Comparison of ENCODE assay signal across 22 cellular contexts in genomic region chr12:124929649-124930419, GRCh38. TPM values are rescaled to one million over a fixed set of nuclear protein-coding genes. Genes with fewer than 3 reads are reported as not detected.
DNase-seq lines count a peak whose midpoint lies in the region; ATAC-seq, FAIRE-seq and TF ChIP-seq lines count a peak whose summit lies in the region.
"Had no signal": no experiment of that assay in that cellular context is flagged by ENCODE, and none has a peak within 500 bp of the region (broad histone marks: within the 10 kb centered on the region; RNA-seq: fewer than 3 reads in every experiment).

No MANE protein-coding gene starts in this region.

- H3K36me3 ChIP-seq in left ventricle myocardium inferior (no peaks in the 10 kb centered on the region), keratinocyte (ENCODE audit: control insufficient read depth in 2 of 2, extremely low read depth in 1 of 2, insufficient read depth in 2 of 2, low read length in 2 of 2) (no peaks in the 10 kb centered on the region)
- H3K36me3 ChIP-seq: HAP-1, prostate gland had no signal

- peaks cover 28% of the 10 kb centered on the region for H3K4me1 Mint-ChIP-seq in activated T-helper 2 cell treated with anti-CD3 and anti-CD28 coated beads, Interferon-gamma antibody, Interleukin-2, Interleukin-4, amounts not matched to agents 10 μg/mL and 5 μg/mL and 100 μg/mL, durations not matched to agents 14 hours and 24 hours and 36 hours (ENCODE audit: low read depth)

- dilution Hi-C loops in keratinocyte (cut with MboI; ENCODE audit: extremely low pct_ligation_motif_present, low sequenced_read_pairs) = no loop called here

- H3K4me2 ChIP-seq in keratinocyte (ENCODE audit: control insufficient read depth, extremely low read depth, insufficient read depth, low read depth, low read length) = peak overlapping the region; percentile 19
- H3K4me2 ChIP-seq: SK-N-SH had no signal

- no peaks in the 10 kb centered on the region for H4K20me1 ChIP-seq in keratinocyte (ENCODE audit: control insufficient read depth, extremely low read depth, insufficient read depth, low read length)

- H3K36me3 Mint-ChIP-seq in activated T-helper 2 cell treated with anti-CD3 and anti-CD28 coated beads, Interferon-gamma antibody, Interleukin-2, Interleukin-4, amounts not matched to agents 10 μg/mL and 5 μg/mL and 100 μg/mL, durations not matched to agents 14 hours and 24 hours and 36 hours (ENCODE audit: low read depth) = peaks cover 4% of the 10 kb centered on the region
- H3K36me3 Mint-ChIP-seq: CD14-positive monocyte had no signal

- ATAC-seq in Right ventricle myocardium inferior (no peak), GM21825 (IDR thresholded peaks at IDR 0.05; ENCODE audit: unreplicated experiment) (no peak)

- H3K4me3 Mint-ChIP-seq in activated T-helper 2 cell treated with anti-CD3 and anti-CD28 coated beads, Interferon-gamma antibody, Interleukin-2, Interleukin-4, amounts not matched to agents 10 μg/mL and 5 μg/mL and 100 μg/mL, durations not matched to agents 14 hours and 24 hours and 36 hours (ENCODE audit: low read depth) = no peak overlapping the region
- H3K4me3 Mint-ChIP-seq: nephron progenitor cell had no signal

- no peaks in the 10 kb centered on the region for H3K79me2 ChIP-seq in keratinocyte (ENCODE audit: control insufficient read depth, insufficient read depth, low read length)

- H3K9me3 Mint-ChIP-seq in activated T-helper 2 cell treated with anti-CD3 and anti-CD28 coated beads, Interferon-gamma antibody, Interleukin-2, Interleukin-4, amounts not matched to agents 10 μg/mL and 5 μg/mL and 100 μg/mL, durations not matched to agents 14 hours and 24 hours and 36 hours = no peaks in the 10 kb centered on the region

- no peak overlapping the region for H3K4me3 ChIP-seq in left ventricle myocardium inferior
- no peak overlapping the region for H3K4me3 ChIP-seq in keratinocyte (ENCODE audit: control insufficient read depth in 2 of 3, extremely low read depth in 1 of 3, insufficient read depth in 2 of 3, low read depth in 1 of 3, low read length in 3 of 3)
- H3K4me3 ChIP-seq: HAP-1, prostate gland had no signal

- H3K4me1 ChIP-seq in left ventricle myocardium inferior (peaks cover 14% of the 10 kb centered on the region), keratinocyte (ENCODE audit: control insufficient read depth, extremely low read depth, insufficient read depth, low read length) (peaks cover 16% of the 10 kb centered on the region)
- H3K4me1 ChIP-seq: prostate gland had no signal

- no peak overlapping the region for H3K9ac ChIP-seq in keratinocyte (ENCODE audit: control insufficient read depth, extremely low read depth, insufficient read depth, low read length)
- H3K9ac ChIP-seq: SK-N-SH had no signal

- FAIRE-seq in keratinocyte (lab: Jason Lieb, UNC) = no peak
- FAIRE-seq: GM12892, kidney, urothelium cell line had no signal

- H2AFZ ChIP-seq in keratinocyte (ENCODE audit: control insufficient read depth, low read length) = no peak overlapping the region

- no peak for TF ChIP-seq CTCF in left ventricle myocardium inferior (IDR thresholded peaks at IDR 0.05; ENCODE audit: borderline replicate concordance)
- no peak for TF ChIP-seq CTCF in keratinocyte (optimal IDR thresholded peaks at IDR 0.05 in 1 of 3, IDR thresholded peaks at IDR 0.05 in 1 of 3, conservative IDR thresholded peaks at IDR 0.05 in 1 of 3; ENCODE audit: extremely low read depth in 1 of 3, insufficient read depth in 2 of 3, low read length in 3 of 3)

- H3K9me3 ChIP-seq in left ventricle myocardium inferior (replicated peaks) = no peaks in the 10 kb centered on the region
- H3K9me3 ChIP-seq in keratinocyte (ENCODE audit: control insufficient read depth, low read depth, low read length) = no peaks in the 10 kb centered on the region
- H3K9me3 ChIP-seq: HAP-1, prostate gland, SK-N-SH had no signal

- intact Hi-C loops in left ventricle myocardium inferior (cut with micrococcal nuclease) = no loop called here
- intact Hi-C loops in Right ventricle myocardium inferior (cut with DNase I) = no loop called here
- intact Hi-C loops in activated T-helper 2 cell treated with anti-CD3 and anti-CD28 coated beads, Interferon-gamma antibody, Interleukin-2, Interleukin-4, amounts not matched to agents 10 μg/mL and 5 μg/mL and 100 μg/mL, durations not matched to agents 14 hours and 24 hours and 36 hours (cut with micrococcal nuclease) = no loop called here

- peak overlapping the region; percentile 33 for H3K27ac Mint-ChIP-seq in activated T-helper 2 cell treated with anti-CD3 and anti-CD28 coated beads, Interferon-gamma antibody, Interleukin-2, Interleukin-4, amounts not matched to agents 10 μg/mL and 5 μg/mL and 100 μg/mL, durations not matched to agents 14 hours and 24 hours and 36 hours
- H3K27ac Mint-ChIP-seq: nephron progenitor cell had no signal

- H3K27me3 Mint-ChIP-seq in activated T-helper 2 cell treated with anti-CD3 and anti-CD28 coated beads, Interferon-gamma antibody, Interleukin-2, Interleukin-4, amounts not matched to agents 10 μg/mL and 5 μg/mL and 100 μg/mL, durations not matched to agents 14 hours and 24 hours and 36 hours (ENCODE audit: low read depth) = peaks cover 3% of the 10 kb centered on the region

- H3K27ac ChIP-seq in left ventricle myocardium inferior (replicated peaks) (peak overlapping the region; percentile 98), keratinocyte (ENCODE audit: control insufficient read depth, insufficient read depth, low read length) (peak overlapping the region; percentile 89)

- DNase-seq in left ventricle myocardium inferior = no peak
- DNase-seq in Right ventricle myocardium inferior (ENCODE audit: missing footprints) = no peak
- no peak for DNase-seq in activated T-helper 2 cell treated with anti-CD3 and anti-CD28 coated beads, Interferon-gamma antibody, Interleukin-2, Interleukin-4, amounts not matched to agents 10 μg/mL and 5 μg/mL and 100 μg/mL, durations not matched to agents 14 hours and 24 hours and 36 hours (ENCODE audit: low spot score)
- DNase-seq in keratinocyte (ENCODE audit: low read depth, low spot score) = no peak
- no peak for DNase-seq in NCI-H1417 treated with DMSO at 0.1 percent for 48 hours (lab: John Stamatoyannopoulos, UW)
- DNase-seq in middle frontal gyrus (ENCODE audit: extremely low spot score, low spot score) = no peak
- no peak for DNase-seq in hypothalamus (lab: John Stamatoyannopoulos, UW)
- DNase-seq: ACHN; activated CD8-positive, alpha-beta memory T cell treated with anti-CD3 and anti-CD28 coated beads, Interleukin-2, amount 50 U/mL, for 4 hours; activated naive CD4-positive, alpha-beta T cell; DMS79; effector CD4-positive, alpha-beta T cell; kidney; NCI-H146; nephron progenitor cell; SK-N-SH had no signal

- no peaks in the 10 kb centered on the region for H3K27me3 ChIP-seq in left ventricle myocardium inferior (ENCODE audit: low read depth)
- H3K27me3 ChIP-seq in keratinocyte (ENCODE audit: control insufficient read depth, extremely low read depth, insufficient read depth, low read length) = no peaks in the 10 kb centered on the region

- no peaks in the 10 kb centered on the region for H3K9me1 ChIP-seq in keratinocyte (ENCODE audit: control insufficient read depth, extremely low read depth, insufficient read depth, low read length)

RNA-seq across cellular contexts. Expression of gene UBC, which starts 15.4 kb away (rescaled TPM):
- total RNA-seq in left ventricle myocardium inferior = 1,154 TPM
- total RNA-seq in Right ventricle myocardium inferior = 1,199 TPM
- 831 and 874 TPM in 2 replicates for total RNA-seq in activated T-helper 2 cell treated with anti-CD3 and anti-CD28 coated beads, Interferon-gamma antibody, Interleukin-2, Interleukin-4, amounts not matched to agents 10 μg/mL and 5 μg/mL and 100 μg/mL, durations not matched to agents 14 hours and 24 hours and 36 hours
- polyA plus RNA-seq in keratinocyte = 2,363 to 3,215 TPM (median 2,781 TPM) in 3 replicates
- polyA plus RNA-seq in keratinocyte (2011; ENCODE audit: low read depth) = 909 TPM
- polyA plus RNA-seq in keratinocyte (2011; cell fraction: cytosol; rRNA removed) = 2,585 and 2,764 TPM in 2 replicates
- 2,878 and 3,470 TPM in 2 replicates for polyA plus RNA-seq in keratinocyte (2011; cell fraction: nucleus; rRNA removed)
- 1,598 and 2,691 TPM in 2 replicates for polyA plus RNA-seq in keratinocyte (2012; ENCODE audit: low replicate concordance)
- polyA minus RNA-seq in keratinocyte = 1,499 to 2,738 TPM (median 1,537 TPM) in 3 replicates
- 715 TPM for polyA minus RNA-seq in keratinocyte (2011; cell fraction: cytosol; rRNA and poly(A)+ RNA removed)
- polyA minus RNA-seq in keratinocyte (2011; cell fraction: nucleus; rRNA and poly(A)+ RNA removed) = 471 and 865 TPM in 2 replicates

RNA-seq across cellular contexts. Expression of gene DHX37, which starts 59.1 kb away (rescaled TPM):
- 5.5 TPM for total RNA-seq in left ventricle myocardium inferior
- 6.2 TPM for total RNA-seq in Right ventricle myocardium inferior
- 42.8 and 43.7 TPM in 2 replicates for total RNA-seq in activated T-helper 2 cell treated with anti-CD3 and anti-CD28 coated beads, Interferon-gamma antibody, Interleukin-2, Interleukin-4, amounts not matched to agents 10 μg/mL and 5 μg/mL and 100 μg/mL, durations not matched to agents 14 hours and 24 hours and 36 hours
- 6.6 to 12.7 TPM (median 7.7 TPM) in 3 replicates for polyA plus RNA-seq in keratinocyte
- 6.0 TPM for polyA plus RNA-seq in keratinocyte (2011; ENCODE audit: low read depth)
- 4.4 and 8.6 TPM in 2 replicates for polyA plus RNA-seq in keratinocyte (2011; cell fraction: cytosol; rRNA removed)
- 16.1 and 20.6 TPM in 2 replicates for polyA plus RNA-seq in keratinocyte (2011; cell fraction: nucleus; rRNA removed)
- polyA plus RNA-seq in keratinocyte (2012; ENCODE audit: low replicate concordance) = 6.1 and 16.6 TPM in 2 replicates
- 9.4 to 46.5 TPM (median 11.7 TPM) in 3 replicates for polyA minus RNA-seq in keratinocyte
- polyA minus RNA-seq in keratinocyte (2011; cell fraction: cytosol; rRNA and poly(A)+ RNA removed) = 19.6 TPM
- polyA minus RNA-seq in keratinocyte (2011; cell fraction: nucleus; rRNA and poly(A)+ RNA removed) = 20.5 and 20.9 TPM in 2 replicates
